Comparison of ENCODE assay signal across 31 cellular contexts in genomic region chr16:87939562-87940423, GRCh38. TPM values are rescaled to one million over a fixed set of nuclear protein-coding genes. Genes with fewer than 3 reads are reported as not detected.
DNase-seq lines count a peak whose midpoint lies in the region; ATAC-seq, FAIRE-seq and TF ChIP-seq lines count a peak whose summit lies in the region.
"Had no signal": no experiment of that assay in that cellular context is flagged by ENCODE, and none has a peak within 500 bp of the region (broad histone marks: within the 10 kb centered on the region; RNA-seq: fewer than 3 reads in every experiment).

No MANE protein-coding gene starts in this region.

- H3K4me1 ChIP-seq in K562 (replicated peaks in 1 of 2; ENCODE audit: control insufficient read depth in 2 of 2, insufficient read depth in 2 of 2, low read length in 2 of 2) = no peaks in the 10 kb centered on the region; a peak in 1 of 5 replicates
- peaks cover 47% of the 10 kb centered on the region for H3K4me1 ChIP-seq in HepG2 (ENCODE audit: insufficient read depth, low read length)
- H3K4me1 ChIP-seq: BE2C had no signal

- DNase-seq in activated naive CD4-positive, alpha-beta T cell (lab: John Stamatoyannopoulos, UW) = no peak
- DNase-seq in K562 (ENCODE audit: extremely low read depth in 1 of 4, low spot score in 3 of 4) = peak in 1 of 4 experiments; percentile 63
- peak; percentile 26 for DNase-seq in HepG2 (ENCODE audit: low spot score)
- no peak for DNase-seq in NCI-H2227 treated with DMSO at 0.1 percent for 48 hours (lab: John Stamatoyannopoulos, UW)
- DNase-seq in NCI-H510A (lab: John Stamatoyannopoulos, UW) = no peak
- DNase-seq: ACHN; BE2C; CD8-positive, alpha-beta memory T cell; DMS 273 treated with DMSO at 0.1 percent for 48 hours; DMS79; EL; GDM1; Kasumi-1; NCI-H1105 treated with DMSO at 0.1 percent for 48 hours; NCI-H146; NCI-H1930; NCI-H2107; NCI-H446; NCI-H526; NCI-H82; NK-92 treated with Interleukin-12 subunit alpha and Interleukin-12 subunit beta, amount 100 ng/mL, for 24 hours; PC-3; SK-N-SH had no signal

- intact Hi-C loops in K562 (cut with micrococcal nuclease) (no loop called here), HepG2 (cut with micrococcal nuclease; ENCODE audit: unreplicated experiment) (no loop called here)

- no peak overlapping the region for H3K9ac ChIP-seq in K562 (ENCODE audit: insufficient read depth in 1 of 2, low read depth in 2 of 2, low read length in 2 of 2)
- H3K9ac ChIP-seq in HepG2 (ENCODE audit: insufficient read depth, low read depth, low read length) = no peak overlapping the region
- H3K9ac ChIP-seq: SK-N-SH had no signal

- no peaks in the 10 kb centered on the region for H3K9me1 ChIP-seq in K562 (ENCODE audit: control insufficient read depth, insufficient read depth, low read length)

- BruUV-seq in K562 (replicated peaks; lab: Mats Ljungman, UMichigan) (no TSS peak), HepG2 (replicated peaks; lab: Mats Ljungman, UMichigan) (no TSS peak)

- H2AFZ ChIP-seq in K562 (ENCODE audit: low read depth, low read length) (no peak overlapping the region), HepG2 (ENCODE audit: low read length) (peak overlapping the region; percentile 76)

- CTCF ChIA-PET in K562 (lab: Yijun Ruan, JAX; ENCODE audit: low intra/inter-chr PET ratio) (no interaction called here), HepG2 (lab: Yijun Ruan, JAX; ENCODE audit: low intra/inter-chr PET ratio, low total read pairs) (no interaction called here)

- H3K79me2 ChIP-seq in K562 (ENCODE audit: control insufficient read depth, insufficient read depth, low read length) (no peaks in the 10 kb centered on the region), HepG2 (ENCODE audit: insufficient read depth, low read length) (peaks cover 16% of the 10 kb centered on the region)

- TF ChIP-seq RAD21 in K562 (CRISPR knock-in tag; conservative IDR thresholded peaks at IDR 0.05 in 1 of 2, IDR thresholded peaks at IDR 0.05 in 1 of 2) = no peak
- TF ChIP-seq RAD21 in HepG2 (CRISPR knock-in tag; IDR thresholded peaks at IDR 0.05) = no peak

- FAIRE-seq in K562 (lab: Jason Lieb, UNC) (no peak), HepG2 (lab: Jason Lieb, UNC) (no peak)
- FAIRE-seq: GM12891 had no signal

- H3K4me2 ChIP-seq in K562 (ENCODE audit: insufficient read depth, low read length) (no peak overlapping the region), HepG2 (ENCODE audit: low read depth, low read length) (peak overlapping the region; percentile 21; the same call in 1 of the 2 replicates)
- H3K4me2 ChIP-seq: SK-N-SH had no signal

- no peak overlapping the region for H3K4me3 ChIP-seq in K562
- no peak overlapping the region; a peak in 2 of 6 replicates for H3K4me3 ChIP-seq in HepG2 (replicated peaks in 1 of 3; ENCODE audit: insufficient read depth in 1 of 3, low read depth in 2 of 3, low read length in 3 of 3)

- H3K36me3 Mint-ChIP-seq in activated naive CD4-positive, alpha-beta T cell treated with anti-CD3 and anti-CD28 coated beads, Interleukin-2, amount 50 U/mL, for 24 hours = no peaks in the 10 kb centered on the region
- H3K36me3 Mint-ChIP-seq in activated T-helper 17 cell treated with anti-CD3 and anti-CD28 coated beads, Interleukin-2, amount 50 U/mL, for 72 hours (ENCODE audit: low read depth) = no peaks in the 10 kb centered on the region
- H3K36me3 Mint-ChIP-seq: CD14-positive monocyte had no signal

- H4K20me1 ChIP-seq in K562 (replicated peaks; ENCODE audit: control insufficient read depth, insufficient read depth, low read length) (no peaks in the 10 kb centered on the region), HepG2 (ENCODE audit: insufficient read depth, low read length) (peaks cover 6% of the 10 kb centered on the region; the same call in 1 of the 2 replicates)

- in situ Hi-C loops in K562 (cut with MboI) (no loop called here), HepG2 (cut with HindIII; ENCODE audit: extremely low pct_ligation_motif_present, low pct_unique_long_range_greater_than_20kb) (no loop called here)

- 36% methylated on average over 12 of the region's 13 CpGs for WGBS in K562 (ENCODE audit: insufficient coverage, low coverage, missing lambda C conversion rate)
- 75% methylated on average over 13 of the region's 13 CpGs for WGBS in HepG2 (ENCODE audit: low lambda C conversion rate)

- H3K9me3 ChIP-seq in K562 (replicated peaks; ENCODE audit: control insufficient read depth, insufficient read depth, low read depth, low read length) = no peaks in the 10 kb centered on the region
- H3K9me3 ChIP-seq in HepG2 (ENCODE audit: low read length) = no peaks in the 10 kb centered on the region
- H3K9me3 ChIP-seq: BE2C, SK-N-SH had no signal

- no peak overlapping the region for H3K27ac ChIP-seq in K562 (ENCODE audit: extremely low read depth, low read depth, low read length)
- no peak overlapping the region for H3K27ac ChIP-seq in HepG2 (ENCODE audit: extremely low read length, insufficient read depth, low read length)
- H3K27ac ChIP-seq: 22Rv1, HL-60 had no signal

- H3K9me3 Mint-ChIP-seq in activated naive CD4-positive, alpha-beta T cell treated with anti-CD3 and anti-CD28 coated beads, Interleukin-2, amount 50 U/mL, for 24 hours = no peaks in the 10 kb centered on the region
- H3K9me3 Mint-ChIP-seq in activated T-helper 17 cell treated with anti-CD3 and anti-CD28 coated beads, Interleukin-2, amount 50 U/mL, for 72 hours = peaks cover 5% of the 10 kb centered on the region
- H3K9me3 Mint-ChIP-seq: CD8-positive, alpha-beta memory T cell had no signal

- peak; percentile 83 for ATAC-seq in K562
- ATAC-seq in HepG2 = no peak
- no peak for ATAC-seq in activated T-helper 17 cell treated with anti-CD3 and anti-CD28 coated beads, Interleukin-2, amount 50 U/mL, for 72 hours (replicated peaks)
- ATAC-seq: PC-3 had no signal

- no peak overlapping the region for H3K4me3 Mint-ChIP-seq in activated naive CD4-positive, alpha-beta T cell treated with anti-CD3 and anti-CD28 coated beads, Interleukin-2, amount 50 U/mL, for 24 hours
- H3K4me3 Mint-ChIP-seq in activated T-helper 17 cell treated with anti-CD3 and anti-CD28 coated beads, Interleukin-2, amount 50 U/mL, for 72 hours = no peak overlapping the region
- H3K4me3 Mint-ChIP-seq: CD14-positive monocyte; CD8-positive, alpha-beta memory T cell had no signal

- H3K27me3 Mint-ChIP-seq in activated naive CD4-positive, alpha-beta T cell treated with anti-CD3 and anti-CD28 coated beads, Interleukin-2, amount 50 U/mL, for 24 hours = no peaks in the 10 kb centered on the region
- no peaks in the 10 kb centered on the region for H3K27me3 Mint-ChIP-seq in activated T-helper 17 cell treated with anti-CD3 and anti-CD28 coated beads, Interleukin-2, amount 50 U/mL, for 72 hours
- H3K27me3 Mint-ChIP-seq: CD8-positive, alpha-beta memory T cell had no signal

- POLR2A ChIA-PET in K562 (lab: Yijun Ruan, JAX) (interaction anchor here (0.6 to 0.7 kb wide), 2 partner anchors 15 to 350 kb away, joined by 4 read pairs; no protein-coding TSS in a partner anchor), HepG2 (lab: Yijun Ruan, JAX) (interaction anchor here (1.4 to 1.8 kb wide), 2 partner anchors 9 to 11 kb away, joined by 5 to 13 read pairs; partner anchors contain the start of gene BANP)

- H3K4me1 Mint-ChIP-seq in activated naive CD4-positive, alpha-beta T cell treated with anti-CD3 and anti-CD28 coated beads, Interleukin-2, amount 50 U/mL, for 24 hours = peaks cover 5% of the 10 kb centered on the region
- peaks cover 6% of the 10 kb centered on the region for H3K4me1 Mint-ChIP-seq in activated T-helper 17 cell treated with anti-CD3 and anti-CD28 coated beads, Interleukin-2, amount 50 U/mL, for 72 hours

- no peak for TF ChIP-seq EP300 in K562 (IDR thresholded peaks at IDR 0.05; ENCODE audit: low read length)
- no peak for TF ChIP-seq EP300 in HepG2 (IDR thresholded peaks at IDR 0.05; ENCODE audit: low read depth in 2 of 2, low read length in 2 of 2)
- TF ChIP-seq EP300 in HepG2 (CRISPR knock-in tag; IDR thresholded peaks at IDR 0.05; ENCODE audit: borderline replicate concordance) = no peak

- no peaks in the 10 kb centered on the region for H3K36me3 ChIP-seq in K562 (ENCODE audit: control insufficient read depth, insufficient read depth, low read length)
- no peaks in the 10 kb centered on the region for H3K36me3 ChIP-seq in HepG2 (replicated peaks in 1 of 2; ENCODE audit: control insufficient read depth in 1 of 2, insufficient read depth in 2 of 2, low read length in 2 of 2)
- H3K36me3 ChIP-seq: BE2C had no signal

- TF ChIP-seq POLR2A in K562 (conservative IDR thresholded peaks at IDR 0.05) (no peak), HepG2 (IDR thresholded peaks at IDR 0.05; ENCODE audit: insufficient read depth in 1 of 2, low read depth in 2 of 2, low read length in 2 of 2) (no peak)

- TF ChIP-seq CTCF in K562 (IDR thresholded peaks at IDR 0.05 in 2 of 3, conservative IDR thresholded peaks at IDR 0.05 in 1 of 3; ENCODE audit: insufficient read depth in 2 of 3, low read depth in 1 of 3, low read length in 3 of 3) (no peak), HepG2 (CRISPR knock-in tag; IDR thresholded peaks at IDR 0.05) (no peak)

- peaks cover 0 to 20% of the 10 kb centered on the region in 2 experiments; a peak in 3 of 5 replicates for H3K27me3 ChIP-seq in K562 (ENCODE audit: control insufficient read depth in 2 of 2, insufficient read depth in 2 of 2, low read length in 2 of 2)
- no peaks in the 10 kb centered on the region; a peak in 1 of 5 replicates for H3K27me3 ChIP-seq in HepG2 (ENCODE audit: control insufficient read depth in 1 of 2, insufficient read depth in 2 of 2, low read length in 2 of 2)
- H3K27me3 ChIP-seq: BE2C had no signal

- peak overlapping the region; percentile 53 for H3K27ac Mint-ChIP-seq in activated naive CD4-positive, alpha-beta T cell treated with anti-CD3 and anti-CD28 coated beads, Interleukin-2, amount 50 U/mL, for 24 hours
- no peak overlapping the region for H3K27ac Mint-ChIP-seq in activated T-helper 17 cell treated with anti-CD3 and anti-CD28 coated beads, Interleukin-2, amount 50 U/mL, for 72 hours
- H3K27ac Mint-ChIP-seq: CD8-positive, alpha-beta memory T cell had no signal

RNA-seq across cellular contexts. Expression of gene CA5A, which starts 3.5 kb away (rescaled TPM):
- not detected in 2 replicates for total RNA-seq in K562 (2011; cell fraction: chromatin; rRNA removed; ENCODE audit: low replicate concordance)
- total RNA-seq in K562 (2011; cell fraction: nucleolus; rRNA removed) = 0.66 TPM in 1 of 2 replicates, not detected in the other
- total RNA-seq in K562 (2011; cell fraction: nucleoplasm; rRNA removed) = not detected in 2 replicates
- total RNA-seq in K562 (2014; rRNA removed) (not detected in 2 replicates), K562 (2014; rRNA removed; fragmentation: Illumina TruSeq; extraction: Trizol) (not detected in 2 replicates), K562 (2015; rRNA removed; fragmentation: Illumina TruSeq; extraction: Trizol) (not detected in 2 replicates), K562 (2021) (not detected in 2 replicates), HepG2 (2016; rRNA removed; fragmentation: Illumina TruSeq; extraction: Trizol) (85.7 and 106 TPM in 2 replicates)
- polyA plus RNA-seq in K562 (2011; rRNA removed) (not detected in 2 replicates), K562 (2014; fragmentation: Illumina TruSeq; extraction: Trizol) (not detected in 2 replicates), K562 (2014; fragmentation: Nextera tagmentation; extraction: Ambion mirVana) (not detected), K562 (2014; rRNA removed) (not detected in 2 replicates), HepG2 (2011; rRNA removed) (66.8 and 70.0 TPM in 2 replicates)
- polyA plus RNA-seq in K562 (2011; cell fraction: cytosol; rRNA removed) = not detected in 2 replicates
- 0.18 TPM in 1 of 2 replicates, not detected in the other for polyA plus RNA-seq in K562 (2011; cell fraction: nucleus; rRNA removed)
- polyA plus RNA-seq in K562 (2012) = 0.07 and 0.15 TPM in 2 replicates
- 0.04 TPM in 1 of 2 replicates, not detected in the other for polyA minus RNA-seq in K562 (2011; rRNA and poly(A)+ RNA removed)
- polyA minus RNA-seq in K562 (2011; cell fraction: cytosol; rRNA and poly(A)+ RNA removed) = not detected in 2 replicates
- polyA minus RNA-seq in K562 (2011; cell fraction: nucleus; rRNA and poly(A)+ RNA removed) = not detected in 2 replicates
- total RNA-seq in HepG2 (2016; cell fraction: cytosol; rRNA removed; fragmentation: Illumina TruSeq; extraction: Trizol; ENCODE audit: low read depth) = 32.7 and 37.9 TPM in 2 replicates
- total RNA-seq in HepG2 (2016; cell fraction: insoluble cytoplasmic fraction; rRNA removed; fragmentation: Illumina TruSeq; extraction: Trizol) = 85.8 and 97.2 TPM in 2 replicates
- total RNA-seq in HepG2 (2016; cell fraction: membrane; rRNA removed; fragmentation: Illumina TruSeq; extraction: Trizol) = 29.8 and 38.9 TPM in 2 replicates
- total RNA-seq in HepG2 (2016; cell fraction: nucleus; rRNA removed; fragmentation: Illumina TruSeq; extraction: Trizol) = 97.3 and 115 TPM in 2 replicates
- polyA plus RNA-seq in HepG2 (2011; cell fraction: cytosol; rRNA removed) = 69.7 and 71.1 TPM in 2 replicates
- 186 and 199 TPM in 2 replicates for polyA plus RNA-seq in HepG2 (2011; cell fraction: nucleus; rRNA removed)
- 44.2 and 48.2 TPM in 2 replicates for polyA plus RNA-seq in HepG2 (2012)
- polyA plus RNA-seq in HepG2 (2016; cell fraction: cytosol; fragmentation: Illumina TruSeq; extraction: Trizol; ENCODE audit: low read depth) = 21.5 and 23.0 TPM in 2 replicates
- polyA plus RNA-seq in HepG2 (2016; cell fraction: insoluble cytoplasmic fraction; fragmentation: Illumina TruSeq; extraction: Trizol; ENCODE audit: low read depth) = 68.8 and 71.9 TPM in 2 replicates
- 18.4 and 18.5 TPM in 2 replicates for polyA plus RNA-seq in HepG2 (2016; cell fraction: membrane; fragmentation: Illumina TruSeq; extraction: Trizol; ENCODE audit: low read depth)
- polyA plus RNA-seq in HepG2 (2016; cell fraction: nucleus; fragmentation: Illumina TruSeq; extraction: Trizol; ENCODE audit: insufficient read depth, low read depth) = 127 and 130 TPM in 2 replicates
- 132 TPM in 1 of 2 replicates, not detected in the other for polyA minus RNA-seq in HepG2 (2011; rRNA and poly(A)+ RNA removed; ENCODE audit: low replicate concordance)
- 12.6 and 15.9 TPM in 2 replicates for polyA minus RNA-seq in HepG2 (2011; cell fraction: cytosol; rRNA and poly(A)+ RNA removed)
- polyA minus RNA-seq in HepG2 (2011; cell fraction: nucleus; rRNA and poly(A)+ RNA removed) = 114 and 132 TPM in 2 replicates
- total RNA-seq in activated T-helper 17 cell treated with anti-CD3 and anti-CD28 coated beads, Interleukin-2, amount 50 U/mL, for 72 hours = not detected
- total RNA-seq: CD8-positive, alpha-beta memory T cell; H4; M059J; PC-3 had no signal
- polyA plus RNA-seq: CD14-positive monocyte; CD8-positive, alpha-beta memory T cell; SK-N-SH had no signal

RNA-seq across cellular contexts. Expression of gene BANP, which starts 11.4 kb away (rescaled TPM):
- 107 and 121 TPM in 2 replicates for total RNA-seq in K562 (2011; cell fraction: chromatin; rRNA removed; ENCODE audit: low replicate concordance)
- 56.7 and 71.4 TPM in 2 replicates for total RNA-seq in K562 (2011; cell fraction: nucleolus; rRNA removed)
- 79.5 and 85.3 TPM in 2 replicates for total RNA-seq in K562 (2011; cell fraction: nucleoplasm; rRNA removed)
- total RNA-seq in K562 (2014; rRNA removed) (17.1 and 22.1 TPM in 2 replicates), K562 (2014; rRNA removed; fragmentation: Illumina TruSeq; extraction: Trizol) (10.7 and 15.6 TPM in 2 replicates), K562 (2015; rRNA removed; fragmentation: Illumina TruSeq; extraction: Trizol) (14.4 and 16.1 TPM in 2 replicates), K562 (2021) (21.7 and 25.7 TPM in 2 replicates), HepG2 (2016; rRNA removed; fragmentation: Illumina TruSeq; extraction: Trizol) (13.0 and 20.2 TPM in 2 replicates)
- polyA plus RNA-seq in K562 (2011; rRNA removed) (12.1 and 13.1 TPM in 2 replicates), K562 (2014; fragmentation: Illumina TruSeq; extraction: Trizol) (13.0 and 19.2 TPM in 2 replicates), K562 (2014; fragmentation: Nextera tagmentation; extraction: Ambion mirVana) (1 to 10 TPM; 4.6 to 4.7 TPM), K562 (2014; rRNA removed) (16.0 and 19.0 TPM in 2 replicates), HepG2 (2011; rRNA removed) (23.8 and 24.6 TPM in 2 replicates)
- polyA plus RNA-seq in K562 (2011; cell fraction: cytosol; rRNA removed) = 13.7 and 18.2 TPM in 2 replicates
- 30.9 and 42.3 TPM in 2 replicates for polyA plus RNA-seq in K562 (2011; cell fraction: nucleus; rRNA removed)
- 19.2 and 21.4 TPM in 2 replicates for polyA plus RNA-seq in K562 (2012)
- polyA minus RNA-seq in K562 (2011; rRNA and poly(A)+ RNA removed) = 22.0 and 25.5 TPM in 2 replicates
- polyA minus RNA-seq in K562 (2011; cell fraction: cytosol; rRNA and poly(A)+ RNA removed) = 12.1 and 21.2 TPM in 2 replicates
- polyA minus RNA-seq in K562 (2011; cell fraction: nucleus; rRNA and poly(A)+ RNA removed) = 32.4 and 45.1 TPM in 2 replicates
- total RNA-seq in HepG2 (2016; cell fraction: cytosol; rRNA removed; fragmentation: Illumina TruSeq; extraction: Trizol; ENCODE audit: low read depth) = 63.3 and 63.4 TPM in 2 replicates
- total RNA-seq in HepG2 (2016; cell fraction: insoluble cytoplasmic fraction; rRNA removed; fragmentation: Illumina TruSeq; extraction: Trizol) = 11.2 and 21.0 TPM in 2 replicates
- total RNA-seq in HepG2 (2016; cell fraction: membrane; rRNA removed; fragmentation: Illumina TruSeq; extraction: Trizol) = 26.8 and 28.3 TPM in 2 replicates
- 25.5 and 26.4 TPM in 2 replicates for total RNA-seq in HepG2 (2016; cell fraction: nucleus; rRNA removed; fragmentation: Illumina TruSeq; extraction: Trizol)
- polyA plus RNA-seq in HepG2 (2011; cell fraction: cytosol; rRNA removed) = 21.1 and 26.1 TPM in 2 replicates
- 58.9 and 72.7 TPM in 2 replicates for polyA plus RNA-seq in HepG2 (2011; cell fraction: nucleus; rRNA removed)
- 16.2 and 18.3 TPM in 2 replicates for polyA plus RNA-seq in HepG2 (2012)
- 6.1 and 6.3 TPM in 2 replicates for polyA plus RNA-seq in HepG2 (2016; cell fraction: cytosol; fragmentation: Illumina TruSeq; extraction: Trizol; ENCODE audit: low read depth)
- polyA plus RNA-seq in HepG2 (2016; cell fraction: insoluble cytoplasmic fraction; fragmentation: Illumina TruSeq; extraction: Trizol; ENCODE audit: low read depth) = 10.3 and 13.0 TPM in 2 replicates
- polyA plus RNA-seq in HepG2 (2016; cell fraction: membrane; fragmentation: Illumina TruSeq; extraction: Trizol; ENCODE audit: low read depth) = 7.4 and 8.4 TPM in 2 replicates
- 24.7 and 27.2 TPM in 2 replicates for polyA plus RNA-seq in HepG2 (2016; cell fraction: nucleus; fragmentation: Illumina TruSeq; extraction: Trizol; ENCODE audit: insufficient read depth, low read depth)
- 44.9 and 76.3 TPM in 2 replicates for polyA minus RNA-seq in HepG2 (2011; rRNA and poly(A)+ RNA removed; ENCODE audit: low replicate concordance)
- 24.6 and 25.1 TPM in 2 replicates for polyA minus RNA-seq in HepG2 (2011; cell fraction: cytosol; rRNA and poly(A)+ RNA removed)
- 76.5 and 78.6 TPM in 2 replicates for polyA minus RNA-seq in HepG2 (2011; cell fraction: nucleus; rRNA and poly(A)+ RNA removed)
- total RNA-seq in activated T-helper 17 cell treated with anti-CD3 and anti-CD28 coated beads, Interleukin-2, amount 50 U/mL, for 72 hours = 10 to 100 TPM; 46.4 to 85.9 TPM

Comparison
In these comparisons a context has a peak if more than half of its experiments do, and no peak if none do; other contexts are left out.
1. RNA of gene CA5A, which starts 3.5 kb away (total RNA-seq): 29.8 to 115 TPM in HepG2; 0.66 TPM in K562 and not detected in activated T-helper 17 cell treated with anti-CD3 and anti-CD28 coated beads, Interleukin-2, amount 50 U/mL, for 72 hours; every median in the first group is over 10 times any median in the second.